15 cellular contexts compared by ENCODE assay signal in genomic region chr22:34225278-34225677, GRCh38.
DNase-seq lines count a peak whose midpoint lies in the region; ATAC-seq, FAIRE-seq and TF ChIP-seq lines count a peak whose summit lies in the region.
"Had no signal": no experiment of that assay in that cellular context is flagged by ENCODE, and none has a peak within 500 bp of the region (broad histone marks: within the 10 kb centered on the region; RNA-seq: fewer than 3 reads in every experiment).

No MANE protein-coding gene starts in this region.

- FAIRE-seq in bronchial epithelial cell (lab: Jason Lieb, UNC) = peak; percentile 43
- FAIRE-seq: H1 had no signal

- H3F3A ChIP-seq in GM23338 (replicated peaks; ENCODE audit: low read depth) = no peaks in the 10 kb centered on the region

- no peak overlapping the region for H3K27ac Mint-ChIP-seq in GM23338
- H3K27ac Mint-ChIP-seq: CD4-positive, CD25-positive, alpha-beta regulatory T cell; HFFc6 had no signal

- H3K79me2 ChIP-seq in GM23338 (replicated peaks; ENCODE audit: insufficient read depth) = no peaks in the 10 kb centered on the region

- POLR2A ChIA-PET in RWPE1 (lab: Yijun Ruan, JAX; ENCODE audit: low non-redundant PET) = no interaction called here

- ATAC-seq in GM23338 (no peak), psoas muscle (peak in 3 of 4 donors; percentile 50 to 85 (median 77)), GM21825 (IDR thresholded peaks at IDR 0.05; ENCODE audit: unreplicated experiment) (no peak), GM21447 (IDR thresholded peaks at IDR 0.05; ENCODE audit: unreplicated experiment) (no peak)

- peaks cover 20% of the 10 kb centered on the region for H3K4me1 Mint-ChIP-seq in GM23338
- H3K4me1 Mint-ChIP-seq: CD4-positive, CD25-positive, alpha-beta regulatory T cell had no signal

- H3K36me3 ChIP-seq in GM23338 (ENCODE audit: insufficient read depth) = no peaks in the 10 kb centered on the region
- H3K36me3 ChIP-seq in bronchial epithelial cell (ENCODE audit: control insufficient read depth, insufficient read depth, low read length) = no peaks in the 10 kb centered on the region
- H3K36me3 ChIP-seq in left ventricle myocardium inferior = no peaks in the 10 kb centered on the region
- no peaks in the 10 kb centered on the region for H3K36me3 ChIP-seq in psoas muscle (ENCODE audit: insufficient read depth in 1 of 2, low read depth in 1 of 2)
- H3K36me3 ChIP-seq: BLaER1 treated with 17β-estradiol and CSF1 and Interleukin-3, amounts not matched to agents 10 nM and 100 nM had no signal

- H3K27me3 ChIP-seq in GM23338 (ENCODE audit: insufficient read depth) (no peaks in the 10 kb centered on the region), bronchial epithelial cell (ENCODE audit: control insufficient read depth, insufficient read depth, low read length) (no peaks in the 10 kb centered on the region), left ventricle myocardium inferior (ENCODE audit: low read depth) (no peaks in the 10 kb centered on the region), psoas muscle (ENCODE audit: insufficient read depth in 3 of 3, low read length in 2 of 3) (no peaks in the 10 kb centered on the region)
- H3K27me3 ChIP-seq: BLaER1 treated with 17β-estradiol and CSF1 and Interleukin-3, amounts not matched to agents 10 nM and 100 nM had no signal

- H3K27ac ChIP-seq in GM23338 (ENCODE audit: low read depth) = no peak overlapping the region
- H3K27ac ChIP-seq in left ventricle myocardium inferior (replicated peaks) = peak overlapping the region; percentile 68
- H3K27ac ChIP-seq in psoas muscle = no peak overlapping the region
- H3K27ac ChIP-seq in RWPE1 = no peak overlapping the region
- H3K27ac ChIP-seq: BLaER1 treated with 17β-estradiol and CSF1 and Interleukin-3, amounts not matched to agents 10 nM and 100 nM had no signal

- H3K9me3 Mint-ChIP-seq in GM23338 = peaks cover 67% of the 10 kb centered on the region

- intact Hi-C loops in left ventricle myocardium inferior (cut with micrococcal nuclease) = no loop called here
- intact Hi-C loops in psoas muscle (cut with DNase I) = no loop called here

- no peaks in the 10 kb centered on the region for H4K20me1 ChIP-seq in GM23338 (replicated peaks; ENCODE audit: insufficient read depth)
- H4K20me1 ChIP-seq: BLaER1 treated with 17β-estradiol and CSF1 and Interleukin-3, amounts not matched to agents 10 nM and 100 nM had no signal

- no peak overlapping the region for H2AFZ ChIP-seq in GM23338

- TF ChIP-seq CTCF in GM23338 (conservative IDR thresholded peaks at IDR 0.05; ENCODE audit: low read depth in 2 of 2) (no peak), bronchial epithelial cell (IDR thresholded peaks at IDR 0.05; ENCODE audit: insufficient read depth, low read length, severe bottlenecking) (no peak), left ventricle myocardium inferior (IDR thresholded peaks at IDR 0.05; ENCODE audit: borderline replicate concordance) (no peak), psoas muscle (IDR thresholded peaks at IDR 0.05) (no peak), RWPE1 (conservative IDR thresholded peaks at IDR 0.05; ENCODE audit: low read depth) (no peak)

- H3K4me3 ChIP-seq in GM23338 (no peak overlapping the region), bronchial epithelial cell (ENCODE audit: low read depth, low read length) (no peak overlapping the region), left ventricle myocardium inferior (no peak overlapping the region), psoas muscle (no peak overlapping the region)
- H3K4me3 ChIP-seq: BLaER1 treated with 17β-estradiol and CSF1 and Interleukin-3, amounts not matched to agents 10 nM and 100 nM had no signal

- WGBS in psoas muscle, 3 donors = 23 to 26% (median 23%) methylated on average over 1 of the region's 1 CpG

- peak overlapping the region; percentile 27; the same call in 1 of the 2 replicates for H3K4me2 ChIP-seq in GM23338
- H3K4me2 ChIP-seq: BLaER1 treated with 17β-estradiol and CSF1 and Interleukin-3, amounts not matched to agents 10 nM and 100 nM had no signal

- CTCF ChIA-PET in RWPE1 (lab: Yijun Ruan, JAX) = no interaction called here

- peaks cover 7% of the 10 kb centered on the region; the same call in 1 of the 2 replicates for H3K9me2 ChIP-seq in GM23338 (ENCODE audit: insufficient read depth)

- H3K27me3 Mint-ChIP-seq in GM23338 (ENCODE audit: insufficient read depth, low read depth, poor library complexity) = no peaks in the 10 kb centered on the region
- H3K27me3 Mint-ChIP-seq: CD4-positive, CD25-positive, alpha-beta regulatory T cell had no signal

- H3K4me3 Mint-ChIP-seq in GM23338 = no peak overlapping the region
- H3K4me3 Mint-ChIP-seq: CD4-positive, CD25-positive, alpha-beta regulatory T cell; HFFc6 had no signal

- no peak for DNase-seq in GM23338 (ENCODE audit: low spot score)
- no peak for DNase-seq in bronchial epithelial cell (ENCODE audit: low read depth)
- no peak for DNase-seq in left ventricle myocardium inferior
- no peak for DNase-seq in psoas muscle
- no peak for DNase-seq in RWPE1 (ENCODE audit: low spot score)
- DNase-seq: ACHN; CD4-positive, CD25-positive, alpha-beta regulatory T cell; DMS53; GF-D8; HCEC 1CT; HFFc6 had no signal

- H3K4me1 ChIP-seq in GM23338 (ENCODE audit: insufficient read depth) (peaks cover 12% of the 10 kb centered on the region), left ventricle myocardium inferior (peaks cover 11% of the 10 kb centered on the region), psoas muscle (no peaks in the 10 kb centered on the region)
- H3K4me1 ChIP-seq: BLaER1 treated with 17β-estradiol and CSF1 and Interleukin-3, amounts not matched to agents 10 nM and 100 nM had no signal

- peaks cover 9% of the 10 kb centered on the region for H3K9me3 ChIP-seq in left ventricle myocardium inferior (replicated peaks)
- no peaks in the 10 kb centered on the region for H3K9me3 ChIP-seq in psoas muscle
- H3K9me3 ChIP-seq: BLaER1 treated with 17β-estradiol and CSF1 and Interleukin-3, amounts not matched to agents 10 nM and 100 nM had no signal

- peaks cover 6% of the 10 kb centered on the region; the same call in 1 of the 3 replicates for H3K36me3 Mint-ChIP-seq in GM23338 (ENCODE audit: low read depth)
- H3K36me3 Mint-ChIP-seq: CD4-positive, CD25-positive, alpha-beta regulatory T cell had no signal

TF ChIP-seq in GM23338, 12 proteins besides CTCF, POLR2A, EP300 and RAD21 (continues in another document):
- no peak for TF ChIP-seq CREB1 (CRISPR knock-in tag; IDR thresholded peaks at IDR 0.05; ENCODE audit: low read depth)
- TF ChIP-seq JUNB (IDR thresholded peaks at IDR 0.05; ENCODE audit: unreplicated experiment) = no peak
- no peak for TF ChIP-seq EZH2 (IDR thresholded peaks at IDR 0.05; ENCODE audit: low read depth, unreplicated experiment)
- no peak for TF ChIP-seq NANOG (IDR thresholded peaks at IDR 0.05; ENCODE audit: borderline replicate concordance)
- TF ChIP-seq POLR2AphosphoS5 (IDR thresholded peaks at IDR 0.05; ENCODE audit: low read depth) = no peak
- TF ChIP-seq REST (IDR thresholded peaks at IDR 0.05; ENCODE audit: unreplicated experiment) = no peak
- no peak for TF ChIP-seq ZNF331 (CRISPR knock-in tag; IDR thresholded peaks at IDR 0.05; ENCODE audit: low read depth)
- no peak for TF ChIP-seq ETS1 (IDR thresholded peaks at IDR 0.05)
- no peak for TF ChIP-seq EZH2phosphoT487 (IDR thresholded peaks at IDR 0.05; ENCODE audit: unreplicated experiment)

Comparison
In these comparisons a context has a peak if more than half of its experiments do, and no peak if none do; other contexts are left out.
1. ATAC-seq: peak in psoas muscle (3 of 4); none in GM23338 (single experiment), GM21825 (single experiment) and GM21447 (single experiment).